In genomic region chr12:93060071-93060665, GRCh38 we compare ENCODE assay signal across 11 cellular contexts.
A peak's percentile ranks its signal among the peaks of the same experiment; 100 is the strongest.
DNase-seq lines count a peak whose midpoint lies in the region; ATAC-seq, FAIRE-seq and TF ChIP-seq lines count a peak whose summit lies in the region.
"Had no signal": no experiment of that assay in that cellular context is flagged by ENCODE, and none has a peak within 500 bp of the region (broad histone marks: within the 10 kb centered on the region; RNA-seq: fewer than 3 reads in every experiment).

No MANE protein-coding gene starts in this region.

- DNase-seq in GM12891 (ENCODE audit: insufficient read length, low spot score) (peak; percentile 31), cerebellar nuclear complex (lab: John Stamatoyannopoulos, UW) (no peak), glomerular visceral epithelial cell (ENCODE audit: extremely low spot score) (no peak), DMS 273 (lab: John Stamatoyannopoulos, UW; ENCODE audit: unreplicated experiment) (no peak)
- DNase-seq in activated CD8-positive, alpha-beta T cell treated with anti-CD3 and anti-CD28 coated beads for 36 hours: no peak
- DNase-seq in stimulated activated CD4-positive, alpha-beta T cell treated with anti-CD3 and anti-CD28 coated beads, Interleukin-4, amount 100 ng/mL, for 1 hour: no peak
- DNase-seq: occipital lobe; stimulated activated naive CD4-positive, alpha-beta T cell had no signal

- peak; percentile 98 for ATAC-seq in GM19452 (IDR thresholded peaks at IDR 0.05; ENCODE audit: unreplicated experiment)
- ATAC-seq in HG03095 (IDR thresholded peaks at IDR 0.05; ENCODE audit: unreplicated experiment): peak; percentile 98
- ATAC-seq in activated CD8-positive, alpha-beta T cell treated with anti-CD3 and anti-CD28 coated beads for 36 hours: peak; percentile 90

- no peak for TF ChIP-seq POLR2A in GM12891 (IDR thresholded peaks at IDR 0.05; ENCODE audit: low read depth, low read length)

- no peak overlapping the region for H3K4me3 Mint-ChIP-seq in activated CD8-positive, alpha-beta T cell treated with anti-CD3 and anti-CD28 coated beads for 36 hours
- H3K4me3 Mint-ChIP-seq: activated naive CD4-positive, alpha-beta T cell treated with anti-CD3 and anti-CD28 coated beads, Interleukin-2, amount 50 U/mL, for 24 hours had no signal

- no peaks in the 10 kb centered on the region for H3K9me3 Mint-ChIP-seq in activated CD8-positive, alpha-beta T cell treated with anti-CD3 and anti-CD28 coated beads for 36 hours
- H3K9me3 Mint-ChIP-seq: activated naive CD4-positive, alpha-beta T cell treated with anti-CD3 and anti-CD28 coated beads, Interleukin-2, amount 50 U/mL, for 24 hours had no signal

- TF ChIP-seq CTCF in activated CD8-positive, alpha-beta T cell treated with anti-CD3 and anti-CD28 coated beads for 36 hours (IDR thresholded peaks at IDR 0.05): no peak

- H3K27ac Mint-ChIP-seq in activated CD8-positive, alpha-beta T cell treated with anti-CD3 and anti-CD28 coated beads for 36 hours: no peak overlapping the region
- H3K27ac Mint-ChIP-seq: activated naive CD4-positive, alpha-beta T cell treated with anti-CD3 and anti-CD28 coated beads, Interleukin-2, amount 50 U/mL, for 24 hours had no signal

- peak; percentile 82 for FAIRE-seq in GM12891 (lab: Jason Lieb, UNC)

- peaks cover 16% of the 10 kb centered on the region for H3K4me1 Mint-ChIP-seq in activated CD8-positive, alpha-beta T cell treated with anti-CD3 and anti-CD28 coated beads for 36 hours (ENCODE audit: low read depth)
- H3K4me1 Mint-ChIP-seq: activated naive CD4-positive, alpha-beta T cell treated with anti-CD3 and anti-CD28 coated beads, Interleukin-2, amount 50 U/mL, for 24 hours had no signal

- H3K36me3 Mint-ChIP-seq in activated CD8-positive, alpha-beta T cell treated with anti-CD3 and anti-CD28 coated beads for 36 hours (ENCODE audit: low read depth): no peaks in the 10 kb centered on the region
- H3K36me3 Mint-ChIP-seq: activated naive CD4-positive, alpha-beta T cell treated with anti-CD3 and anti-CD28 coated beads, Interleukin-2, amount 50 U/mL, for 24 hours had no signal

- CTCF ChIA-PET in activated CD8-positive, alpha-beta T cell treated with anti-CD3 and anti-CD28 coated beads for 36 hours (lab: Charles Lee): no interaction called here

- POLR2A ChIA-PET in activated CD8-positive, alpha-beta T cell treated with anti-CD3 and anti-CD28 coated beads for 36 hours (lab: Charles Lee): no interaction called here

- intact Hi-C loops in activated CD8-positive, alpha-beta T cell treated with anti-CD3 and anti-CD28 coated beads for 36 hours (cut with micrococcal nuclease): no loop called here

- H3K27me3 Mint-ChIP-seq in activated CD8-positive, alpha-beta T cell treated with anti-CD3 and anti-CD28 coated beads for 36 hours: peaks cover 24% of the 10 kb centered on the region

TF ChIP-seq in GM12891, 5 proteins besides CTCF, POLR2A, EP300 and RAD21:
- TF ChIP-seq POU2F2 (IDR thresholded peaks at IDR 0.05; ENCODE audit: low read depth, low read length): no peak
- no peak for TF ChIP-seq PAX5 (IDR thresholded peaks at IDR 0.05; ENCODE audit: insufficient read depth, low read length, severe bottlenecking)
- peak; percentile 61 for TF ChIP-seq SPI1 (IDR thresholded peaks at IDR 0.05; ENCODE audit: low read depth, low read length)
- TF ChIP-seq POLR2AphosphoS5 (IDR thresholded peaks at IDR 0.05; ENCODE audit: low read depth, low read length): no peak
- TF ChIP-seq TAF1 (IDR thresholded peaks at IDR 0.05; ENCODE audit: low read depth, low read length): no peak
TF ChIP-seq in GM12891: peak in this region for 1.
